10 cellular contexts compared by ENCODE assay signal in genomic region chr10:5297466-5297865, GRCh38.
DNase-seq lines count a peak whose midpoint lies in the region; ATAC-seq and TF ChIP-seq lines count a peak whose summit lies in the region.
"Had no signal": no experiment of that assay in that cellular context is flagged by ENCODE, and none has a peak within 500 bp of the region (broad histone marks: within the 10 kb centered on the region; RNA-seq: fewer than 3 reads in every experiment).

No MANE protein-coding gene starts in this region.

- H3K36me3 Mint-ChIP-seq in activated CD4-positive, alpha-beta T cell treated with anti-CD3 and anti-CD28 coated beads, Interleukin-2, amount 10 ng/mL, durations not matched to agents 24 days and 14 days (ENCODE audit: low read depth), result peaks cover 51% of the 10 kb centered on the region
- H3K36me3 Mint-ChIP-seq in stimulated activated naive CD8-positive, alpha-beta T cell treated with anti-CD3 and anti-CD28 coated beads, Interleukin-15, Interleukin-2, amounts not matched to agents 100 ng/mL and 50 ng/mL, for 24 hours (ENCODE audit: low read depth), result no peaks in the 10 kb centered on the region
- H3K36me3 Mint-ChIP-seq in nephron progenitor cell (ENCODE audit: low read depth), result no peaks in the 10 kb centered on the region
- H3K36me3 Mint-ChIP-seq: IgD-negative memory B cell had no signal

- intact Hi-C loops in activated CD4-positive, alpha-beta T cell treated with anti-CD3 and anti-CD28 coated beads, Interleukin-2, amount 10 ng/mL, durations not matched to agents 24 days and 14 days (cut with micrococcal nuclease), result loop anchor here (1.0 kb wide), 1 partner anchor 20 kb away; no protein-coding TSS in a partner anchor

- H3K4me3 Mint-ChIP-seq in activated CD4-positive, alpha-beta T cell treated with anti-CD3 and anti-CD28 coated beads, Interleukin-2, amount 10 ng/mL, durations not matched to agents 24 days and 14 days, result peak overlapping the region; percentile 72
- peak overlapping the region; percentile 18 for H3K4me3 Mint-ChIP-seq in stimulated activated naive CD8-positive, alpha-beta T cell treated with anti-CD3 and anti-CD28 coated beads, Interleukin-15, Interleukin-2, amounts not matched to agents 100 ng/mL and 50 ng/mL, for 24 hours
- H3K4me3 Mint-ChIP-seq in nephron progenitor cell, result no peak overlapping the region
- H3K4me3 Mint-ChIP-seq: IgD-negative memory B cell had no signal

- TF ChIP-seq CTCF in nephron progenitor cell (IDR thresholded peaks at IDR 0.05), result no peak

- peaks cover 13% of the 10 kb centered on the region for H3K9me3 Mint-ChIP-seq in activated CD4-positive, alpha-beta T cell treated with anti-CD3 and anti-CD28 coated beads, Interleukin-2, amount 10 ng/mL, durations not matched to agents 24 days and 14 days
- H3K9me3 Mint-ChIP-seq in stimulated activated naive CD8-positive, alpha-beta T cell treated with anti-CD3 and anti-CD28 coated beads, Interleukin-15, Interleukin-2, amounts not matched to agents 100 ng/mL and 50 ng/mL, for 24 hours, result no peaks in the 10 kb centered on the region
- H3K9me3 Mint-ChIP-seq in nephron progenitor cell, result peaks cover 22% of the 10 kb centered on the region
- H3K9me3 Mint-ChIP-seq: IgD-negative memory B cell had no signal

- peaks cover 57% of the 10 kb centered on the region for H3K4me1 Mint-ChIP-seq in activated CD4-positive, alpha-beta T cell treated with anti-CD3 and anti-CD28 coated beads, Interleukin-2, amount 10 ng/mL, durations not matched to agents 24 days and 14 days
- H3K4me1 Mint-ChIP-seq in stimulated activated naive CD8-positive, alpha-beta T cell treated with anti-CD3 and anti-CD28 coated beads, Interleukin-15, Interleukin-2, amounts not matched to agents 100 ng/mL and 50 ng/mL, for 24 hours (ENCODE audit: low read depth), result peaks cover 20% of the 10 kb centered on the region
- peaks cover 19% of the 10 kb centered on the region for H3K4me1 Mint-ChIP-seq in nephron progenitor cell

- ATAC-seq in HG03097 (IDR thresholded peaks at IDR 0.05; ENCODE audit: low FRiP score, unreplicated experiment), result no peak
- ATAC-seq: A549 had no signal

- peak overlapping the region; percentile 98 for H3K27ac Mint-ChIP-seq in activated CD4-positive, alpha-beta T cell treated with anti-CD3 and anti-CD28 coated beads, Interleukin-2, amount 10 ng/mL, durations not matched to agents 24 days and 14 days
- peak overlapping the region; percentile 79 for H3K27ac Mint-ChIP-seq in stimulated activated naive CD8-positive, alpha-beta T cell treated with anti-CD3 and anti-CD28 coated beads, Interleukin-15, Interleukin-2, amounts not matched to agents 100 ng/mL and 50 ng/mL, for 24 hours
- H3K27ac Mint-ChIP-seq in nephron progenitor cell, result no peak overlapping the region
- H3K27ac Mint-ChIP-seq: IgD-negative memory B cell had no signal

- no peaks in the 10 kb centered on the region for H3K27me3 Mint-ChIP-seq in activated CD4-positive, alpha-beta T cell treated with anti-CD3 and anti-CD28 coated beads, Interleukin-2, amount 10 ng/mL, durations not matched to agents 24 days and 14 days
- H3K27me3 Mint-ChIP-seq in stimulated activated naive CD8-positive, alpha-beta T cell treated with anti-CD3 and anti-CD28 coated beads, Interleukin-15, Interleukin-2, amounts not matched to agents 100 ng/mL and 50 ng/mL, for 24 hours, result peaks cover 3% of the 10 kb centered on the region
- H3K27me3 Mint-ChIP-seq in nephron progenitor cell (ENCODE audit: low read depth, poor library complexity), result no peaks in the 10 kb centered on the region

- peak; percentile 86 for DNase-seq in activated CD4-positive, alpha-beta T cell treated with anti-CD3 and anti-CD28 coated beads, Interleukin-2, amount 10 ng/mL, durations not matched to agents 24 days and 14 days
- DNase-seq in activated CD4-positive, alpha-beta T cell treated with anti-CD3 and anti-CD28 coated beads, Interleukin-2, amount 50 U/mL, for 4 hours, result no peak
- peak; percentile 9 for DNase-seq in activated T-cell treated with anti-CD3 and anti-CD28 coated beads for 4 hours
- DNase-seq in fibroblast of the conjunctiva (ENCODE audit: low read depth), result peak; percentile 28
- no peak for DNase-seq in nephron progenitor cell
- no peak for DNase-seq in GM19238 (ENCODE audit: insufficient read length, low spot score)

Comparison
In these comparisons a context has a peak if more than half of its experiments do, and no peak if none do; other contexts are left out.
1. DNase-seq: peak in activated CD4-positive, alpha-beta T cell treated with anti-CD3 and anti-CD28 coated beads, Interleukin-2, amount 10 ng/mL, durations not matched to agents 24 days and 14 days (single experiment), activated T-cell treated with anti-CD3 and anti-CD28 coated beads for 4 hours (single experiment) and fibroblast of the conjunctiva (single experiment); none in activated CD4-positive, alpha-beta T cell treated with anti-CD3 and anti-CD28 coated beads, Interleukin-2, amount 50 U/mL, for 4 hours (0 of 2), nephron progenitor cell (single experiment) and GM19238 (single experiment).